17 cellular contexts compared by ENCODE assay signal in the genomic region with DNA sequence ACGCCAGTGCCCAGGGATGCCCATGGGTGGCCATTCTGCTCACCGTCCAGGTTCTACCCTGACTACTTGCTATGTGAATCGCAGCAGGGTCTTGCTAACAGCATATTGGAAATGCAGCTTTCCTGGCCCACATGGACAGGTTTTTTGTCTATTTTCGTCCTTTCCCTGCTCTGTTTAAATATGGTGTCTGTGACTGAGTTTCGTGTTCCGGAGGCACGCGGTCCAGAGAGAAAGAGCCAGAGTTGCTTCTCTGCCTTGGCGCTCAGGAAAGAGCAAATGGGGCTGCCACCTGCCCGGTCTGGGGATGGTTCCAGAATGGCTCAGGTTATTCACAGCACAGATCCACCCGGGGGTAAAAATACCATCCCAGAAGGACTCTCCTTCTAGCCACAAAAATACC.
DNase-seq lines count a peak whose midpoint lies in the region; ATAC-seq and TF ChIP-seq lines count a peak whose summit lies in the region.
"Had no signal": no experiment of that assay in that cellular context is flagged by ENCODE, and none has a peak within 500 bp of the region (broad histone marks: within the 10 kb centered on the region; RNA-seq: fewer than 3 reads in every experiment).

No MANE protein-coding gene starts in this region.

- H4K20me1 ChIP-seq in BLaER1 treated with 17β-estradiol and CSF1 and Interleukin-3, amounts not matched to agents 10 nM and 100 nM, result no peaks in the 10 kb centered on the region

- peaks cover 32 to 82% (median 68%) of the 10 kb centered on the region in 10 experiments for H3K4me1 ChIP-seq in BLaER1 treated with 17β-estradiol and CSF1 and Interleukin-3, amounts not matched to agents 10 nM and 100 nM
- H3K4me1 ChIP-seq in gastrocnemius medialis (peaks cover 18 to 42% of the 10 kb centered on the region in 2 donors), foreskin keratinocyte (no peaks in the 10 kb centered on the region)

- peak overlapping the region in 2 of 10 experiments; percentile 14 to 17; a peak in 1 of 20 replicates for H3K4me3 ChIP-seq in BLaER1 treated with 17β-estradiol and CSF1 and Interleukin-3, amounts not matched to agents 10 nM and 100 nM
- no peak overlapping the region for H3K4me3 ChIP-seq in gastrocnemius medialis
- H3K4me3 ChIP-seq: GM23338 had no signal

- peaks cover 0 to 6% (median 0%) of the 10 kb centered on the region in 11 experiments; a peak in 2 of 22 replicates for H3K36me3 ChIP-seq in BLaER1 treated with 17β-estradiol and CSF1 and Interleukin-3, amounts not matched to agents 10 nM and 100 nM
- H3K36me3 ChIP-seq in KOPT-K1 (ENCODE audit: insufficient read depth, low read length), result no peaks in the 10 kb centered on the region
- no peaks in the 10 kb centered on the region for H3K36me3 ChIP-seq in gastrocnemius medialis

- no peak for TF ChIP-seq POLR2A in gastrocnemius medialis (IDR thresholded peaks at IDR 0.05)

- intact Hi-C loops in gastrocnemius medialis (cut with DNase I; ENCODE audit: low total_unique reads), result loop anchor here (5.0 kb wide), 1 partner anchor 40 kb away; no protein-coding TSS in a partner anchor

- H3K27me3 ChIP-seq in BLaER1 treated with 17β-estradiol and CSF1 and Interleukin-3, amounts not matched to agents 10 nM and 100 nM, result no peaks in the 10 kb centered on the region
- no peaks in the 10 kb centered on the region for H3K27me3 ChIP-seq in gastrocnemius medialis
- H3K27me3 ChIP-seq in foreskin keratinocyte, result no peaks in the 10 kb centered on the region

- in situ Hi-C loops in gastrocnemius medialis (cut with MboI; ENCODE audit: low sequenced_read_pairs in 4 of 4), result no loop called here

- peak overlapping the region in 7 of 11 experiments; percentile 28 to 90 (median 82); a peak in 13 of 22 replicates for H3K27ac ChIP-seq in BLaER1 treated with 17β-estradiol and CSF1 and Interleukin-3, amounts not matched to agents 10 nM and 100 nM
- H3K27ac ChIP-seq in KOPT-K1 (ENCODE audit: low read depth, low read length, poor library complexity, severe bottlenecking) (peak overlapping the region; percentile 99), gastrocnemius medialis (peak overlapping the region in 1 of 4 donors; percentile 47), foreskin keratinocyte (no peak overlapping the region)

- peak overlapping the region in 9 of 11 experiments; percentile 54 to 81 (median 74); a peak in 14 of 22 replicates for H3K4me2 ChIP-seq in BLaER1 treated with 17β-estradiol and CSF1 and Interleukin-3, amounts not matched to agents 10 nM and 100 nM
- H3K4me2 ChIP-seq: GM23338 had no signal

- peak in 1 of 2 donors; percentile 64 for ATAC-seq in gastrocnemius medialis
- no peak for ATAC-seq in foreskin keratinocyte
- ATAC-seq: GM23338 had no signal

- no peak overlapping the region for H3K9ac ChIP-seq in BLaER1 treated with 17β-estradiol and CSF1 and Interleukin-3, amounts not matched to agents 10 nM and 100 nM

- DNase-seq in myocyte (ENCODE audit: low read depth) (peak; percentile 10), gastrocnemius medialis (peak; percentile 37 to 47), foreskin keratinocyte (no peak), inferior parietal cortex (ENCODE audit: extremely low spot score) (no peak), kidney tubule cell (ENCODE audit: low spot score) (no peak)
- DNase-seq: 8988T; AML-193; CD4-positive, alpha-beta memory T cell; DMS153; DMS79 treated with DMSO at 0.1 percent for 48 hours; GF-D8; H9; IMR-90; KBM-7 had no signal

- peaks cover 0 to 55% (median 26%) of the 10 kb centered on the region in 11 experiments; a peak in 15 of 22 replicates for H3K9me3 ChIP-seq in BLaER1 treated with 17β-estradiol and CSF1 and Interleukin-3, amounts not matched to agents 10 nM and 100 nM (replicated peaks in 1 of 11)
- no peaks in the 10 kb centered on the region for H3K9me3 ChIP-seq in KOPT-K1 (ENCODE audit: insufficient read depth, low read length, poor library complexity, severe bottlenecking)
- H3K9me3 ChIP-seq in gastrocnemius medialis, result no peaks in the 10 kb centered on the region

- TF ChIP-seq CTCF in gastrocnemius medialis (IDR thresholded peaks at IDR 0.05 in 4 of 5, conservative IDR thresholded peaks at IDR 0.05 in 1 of 5), result no peak
- TF ChIP-seq CTCF in foreskin keratinocyte (conservative IDR thresholded peaks at IDR 0.05), result no peak

Comparison
In these comparisons a context has a peak if more than half of its experiments do, and no peak if none do; other contexts are left out.
1. DNase-seq: peak in myocyte (single experiment) and gastrocnemius medialis (2 of 2); none in foreskin keratinocyte (0 of 2), inferior parietal cortex (single experiment) and kidney tubule cell (single experiment).